ENCODE assay signal across 9 cellular contexts in the genomic region with DNA sequence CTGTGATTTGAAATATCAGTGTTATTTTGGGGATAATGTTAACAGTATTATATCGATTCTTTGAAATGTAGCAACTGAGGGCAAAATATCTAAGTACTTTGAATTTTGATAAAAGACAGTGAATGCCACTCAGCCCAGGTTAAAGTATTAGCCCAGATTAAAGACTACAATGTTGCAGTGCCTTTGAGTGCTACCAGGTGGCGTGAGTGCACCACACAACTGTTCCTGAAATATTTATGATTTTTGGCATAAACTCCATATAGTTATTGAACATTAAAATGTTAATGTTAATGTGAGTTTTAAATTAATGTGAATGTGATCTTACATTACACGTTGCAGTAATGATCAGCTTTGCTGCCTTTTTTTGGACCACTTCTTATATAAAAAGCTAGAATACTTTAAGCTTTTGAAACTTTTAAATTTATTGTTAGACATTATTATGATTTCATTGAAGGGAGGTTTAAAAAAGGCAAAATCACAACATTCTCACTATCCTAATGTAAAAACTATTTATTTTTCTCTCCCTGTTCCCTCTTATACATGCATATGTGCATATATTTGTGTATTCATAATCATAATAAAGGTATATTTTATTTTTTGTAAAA. TPM values are rescaled to one million over a fixed set of nuclear protein-coding genes. Genes with fewer than 3 reads are reported as not detected.
DNase-seq lines count a peak whose midpoint lies in the region; ATAC-seq and TF ChIP-seq lines count a peak whose summit lies in the region.
"Had no signal": no experiment of that assay in that cellular context is flagged by ENCODE, and none has a peak within 500 bp of the region (broad histone marks: within the 10 kb centered on the region; RNA-seq: fewer than 3 reads in every experiment).

No MANE protein-coding gene starts in this region.

- DNase-seq in A673 (ENCODE audit: low spot score): peak; percentile 45
- DNase-seq in GM12864 (ENCODE audit: low read depth): no peak
- peak in 1 of 3 donors; percentile 60 for DNase-seq in Peyer's patch
- no peak for DNase-seq in left lung
- no peak for DNase-seq in stimulated activated effector memory CD8-positive, alpha-beta T cell treated with anti-CD3 and anti-CD28 coated beads, Interleukin-12 subunit alpha, Interleukin-12 subunit beta, amount 100 ng/mL, for 72 hours (ENCODE audit: low spot score in 2 of 2)
- no peak for DNase-seq in HuH-7.5 (ENCODE audit: low spot score)

- TF ChIP-seq CTCF in A673 (conservative IDR thresholded peaks at IDR 0.05; ENCODE audit: low read depth, low read length) (peak; percentile 86), GM12864 (IDR thresholded peaks at IDR 0.05; ENCODE audit: low read depth, low read length, missing control alignments) (peak; percentile 70), Peyer's patch (IDR thresholded peaks at IDR 0.05) (peak; percentile 42 to 96 (median 83)), brain (conservative IDR thresholded peaks at IDR 0.05) (peak; percentile 93 to 95), left lung (IDR thresholded peaks at IDR 0.05) (peak; percentile 54 to 70)

- H3K4me1 ChIP-seq in A673 (ENCODE audit: insufficient read depth, low read length, poor library complexity, severe bottlenecking) (no peaks in the 10 kb centered on the region), Peyer's patch (no peaks in the 10 kb centered on the region), left lung (no peaks in the 10 kb centered on the region)

- H3K4me3 ChIP-seq in A673 (ENCODE audit: low read depth, low read length, poor library complexity, severe bottlenecking) (no peak overlapping the region), GM12864 (ENCODE audit: low read depth, low read length) (no peak overlapping the region), Peyer's patch (no peak overlapping the region), left lung (no peak overlapping the region)

- H3K36me3 Mint-ChIP-seq in brain: peaks cover 47% of the 10 kb centered on the region
- H3K36me3 Mint-ChIP-seq in stimulated activated effector memory CD8-positive, alpha-beta T cell treated with anti-CD3 and anti-CD28 coated beads, Interleukin-12 subunit alpha, Interleukin-12 subunit beta, amount 100 ng/mL, for 72 hours: peaks cover 85% of the 10 kb centered on the region

- no peak for TF ChIP-seq POLR2A in Peyer's patch (IDR thresholded peaks at IDR 0.05)

- H3K27me3 Mint-ChIP-seq in brain: no peaks in the 10 kb centered on the region

- intact Hi-C loops in A673 (cut with micrococcal nuclease; ENCODE audit: unreplicated experiment) (loop anchor here (1.0 to 5.0 kb wide), 4 partner anchors 88 to 1139 kb away; no protein-coding TSS in a partner anchor), left lung (cut with DNase I) (loop anchor here in 1 of 2 donors (10.0 kb wide), 2 partner anchors 82 to 202 kb away; no protein-coding TSS in a partner anchor)

- H3K36me3 ChIP-seq in A673 (ENCODE audit: insufficient read depth, low read length, poor library complexity, severe bottlenecking): peaks cover 48% of the 10 kb centered on the region
- H3K36me3 ChIP-seq in Peyer's patch: peaks cover 0 to 46% (median 0%) of the 10 kb centered on the region in 3 donors
- peaks cover 0 to 61% of the 10 kb centered on the region in 2 donors for H3K36me3 ChIP-seq in left lung

- no peak overlapping the region for H3K27ac Mint-ChIP-seq in brain
- no peak overlapping the region for H3K27ac Mint-ChIP-seq in stimulated activated effector memory CD8-positive, alpha-beta T cell treated with anti-CD3 and anti-CD28 coated beads, Interleukin-12 subunit alpha, Interleukin-12 subunit beta, amount 100 ng/mL, for 72 hours

- no peaks in the 10 kb centered on the region for H3K4me1 Mint-ChIP-seq in brain
- peaks cover 6% of the 10 kb centered on the region for H3K4me1 Mint-ChIP-seq in stimulated activated effector memory CD8-positive, alpha-beta T cell treated with anti-CD3 and anti-CD28 coated beads, Interleukin-12 subunit alpha, Interleukin-12 subunit beta, amount 100 ng/mL, for 72 hours

- BruUV-seq in A673 (replicated peaks; lab: Mats Ljungman, UMichigan): no TSS peak

- H3K27ac ChIP-seq in A673 (ENCODE audit: low read depth, low read length, poor library complexity, severe bottlenecking) (no peak overlapping the region), Peyer's patch (no peak overlapping the region), left lung (no peak overlapping the region)

- CTCF ChIA-PET in A673 (lab: Charles Lee): interaction anchor here (0.6 to 1.7 kb wide), 4 partner anchors 46 to 1139 kb away, joined by 3 to 6 read pairs (median 5); no protein-coding TSS in a partner anchor

- ATAC-seq in HG03378 (IDR thresholded peaks at IDR 0.05; ENCODE audit: unreplicated experiment): peak; percentile 69
- peak; percentile 80 for ATAC-seq in left lung
- no peak for ATAC-seq in stimulated activated effector memory CD8-positive, alpha-beta T cell treated with anti-CD3 and anti-CD28 coated beads, Interleukin-12 subunit alpha, Interleukin-12 subunit beta, amount 100 ng/mL, for 72 hours

- no peaks in the 10 kb centered on the region for H3K9me3 Mint-ChIP-seq in brain
- no peaks in the 10 kb centered on the region for H3K9me3 Mint-ChIP-seq in stimulated activated effector memory CD8-positive, alpha-beta T cell treated with anti-CD3 and anti-CD28 coated beads, Interleukin-12 subunit alpha, Interleukin-12 subunit beta, amount 100 ng/mL, for 72 hours

- H3K4me3 Mint-ChIP-seq in brain: no peak overlapping the region
- no peak overlapping the region for H3K4me3 Mint-ChIP-seq in stimulated activated effector memory CD8-positive, alpha-beta T cell treated with anti-CD3 and anti-CD28 coated beads, Interleukin-12 subunit alpha, Interleukin-12 subunit beta, amount 100 ng/mL, for 72 hours

- POLR2A ChIA-PET in A673 (lab: Charles Lee; ENCODE audit: low non-redundant PET): no interaction called here

- H3K9me3 ChIP-seq in A673 (ENCODE audit: low read depth, low read length, poor library complexity, severe bottlenecking) (no peaks in the 10 kb centered on the region), Peyer's patch (no peaks in the 10 kb centered on the region), left lung (no peaks in the 10 kb centered on the region)

- H3K27me3 ChIP-seq in A673 (replicated peaks; ENCODE audit: insufficient read depth, low read depth, low read length, poor library complexity) (no peaks in the 10 kb centered on the region), Peyer's patch (no peaks in the 10 kb centered on the region), left lung (no peaks in the 10 kb centered on the region)

RNA-seq across cellular contexts. Expression of gene MRPS35, which starts 22.5 kb away (rescaled TPM):
- total RNA-seq in A673 (2021) (62.9 and 65.9 TPM in 2 replicates), Peyer's patch (10 to 100 TPM; 39.8 to 55.3 (median 50.4) TPM), left lung (10 to 100 TPM; 31.9 to 38.1 TPM)
- 25.0 TPM for polyA plus RNA-seq in brain (ENCODE audit: insufficient read depth, low read depth, low replicate concordance)

RNA-seq across cellular contexts. Expression of gene REP15, which starts 36.9 kb away (rescaled TPM):
- total RNA-seq in A673 (2021) (1.1 and 1.5 TPM in 2 replicates), Peyer's patch (10 to 100 TPM; 14.3 to 23.8 (median 17.9) TPM), left lung (1 to 10 TPM; 2.4 to 3.6 TPM)
- polyA plus RNA-seq in brain (ENCODE audit: insufficient read depth, low read depth, low replicate concordance): 0.53 TPM

RNA-seq across cellular contexts. Expression of gene KLHL42, which starts 46.9 kb away (rescaled TPM):
- total RNA-seq in A673 (2021): 30.9 and 32.4 TPM in 2 replicates
- total RNA-seq in Peyer's patch: 10 to 100 TPM; 16.5 to 30.4 (median 23.9) TPM
- 5.6 TPM for polyA plus RNA-seq in brain (ENCODE audit: insufficient read depth, low read depth, low replicate concordance)
- total RNA-seq in left lung: 10 to 100 TPM; 21.2 to 25.3 TPM

RNA-seq across cellular contexts. Expression of gene MANSC4, which starts 46.9 kb away (rescaled TPM):
- not detected in 2 replicates for total RNA-seq in A673 (2021)
- total RNA-seq in Peyer's patch: not detected
- not detected for polyA plus RNA-seq in brain (ENCODE audit: insufficient read depth, low read depth, low replicate concordance)
- total RNA-seq in left lung: not detected
- polyA plus RNA-seq: esophagus had no signal
